8 cellular contexts compared by ENCODE assay signal in genomic region chr3:48187579-48188265, GRCh38. TPM values are rescaled to one million over a fixed set of nuclear protein-coding genes. Genes with fewer than 3 reads are reported as not detected.
DNase-seq lines count a peak whose midpoint lies in the region; ATAC-seq, FAIRE-seq and TF ChIP-seq lines count a peak whose summit lies in the region.

No MANE protein-coding gene starts in this region.

- no peaks in the 10 kb centered on the region for H3K27me3 ChIP-seq in DND-41 (ENCODE audit: insufficient read depth, low read length, poor library complexity)
- no peaks in the 10 kb centered on the region for H3K27me3 ChIP-seq in gastroesophageal sphincter
- no peaks in the 10 kb centered on the region for H3K27me3 ChIP-seq in pancreas

- CTCF ChIA-PET in activated CD8-positive, alpha-beta memory T cell treated with anti-CD3 and anti-CD28 coated beads, Interleukin-2, amount 10 ng/mL, durations not matched to agents 7 days and 5 days (lab: Charles Lee): interaction anchor here (0.5 to 3.0 kb wide), 7 partner anchors 9 to 249 kb away, joined by 3 to 15 read pairs (median 4); partner anchors contain the start of gene ZNF589

- no peaks in the 10 kb centered on the region for H3K9me3 Mint-ChIP-seq in activated CD8-positive, alpha-beta memory T cell treated with anti-CD3 and anti-CD28 coated beads, Interleukin-2, amount 10 ng/mL, durations not matched to agents 7 days and 5 days (ENCODE audit: low read depth)

- peak overlapping the region; percentile 69 for H2AFZ ChIP-seq in DND-41 (ENCODE audit: low read depth, low read length)

- H4K20me1 ChIP-seq in DND-41 (ENCODE audit: insufficient read depth, low read length): peaks cover 37% of the 10 kb centered on the region

- TF ChIP-seq POLR2A in gastroesophageal sphincter (IDR thresholded peaks at IDR 0.05): no peak

- TF ChIP-seq EP300 in gastroesophageal sphincter (IDR thresholded peaks at IDR 0.05): no peak

- H3K9ac ChIP-seq in DND-41 (ENCODE audit: low read depth, low read length): peak overlapping the region; percentile 97

- TF ChIP-seq CTCF in DND-41 (IDR thresholded peaks at IDR 0.05; ENCODE audit: borderline replicate concordance, extremely low read depth, low read length, poor library complexity, severe bottlenecking) (peak; percentile 2), gastroesophageal sphincter (IDR thresholded peaks at IDR 0.05) (no peak), pancreas (IDR thresholded peaks at IDR 0.05) (no peak)

- intact Hi-C loops in pancreas (cut with DNase I): no loop called here

- H3K36me3 Mint-ChIP-seq in activated CD8-positive, alpha-beta memory T cell treated with anti-CD3 and anti-CD28 coated beads, Interleukin-2, amount 10 ng/mL, durations not matched to agents 7 days and 5 days: peaks cover 42% of the 10 kb centered on the region

- H3K4me3 ChIP-seq in DND-41 (ENCODE audit: low read depth in 1 of 2, low read length in 2 of 2): peak overlapping the region; percentile 62 to 69
- H3K4me3 ChIP-seq in gastroesophageal sphincter: peak overlapping the region; percentile 48 to 82
- peak overlapping the region; percentile 48 to 81 (median 73) for H3K4me3 ChIP-seq in pancreas

- H3K9me3 ChIP-seq in DND-41 (ENCODE audit: insufficient read depth, low read length, severe bottlenecking): no peaks in the 10 kb centered on the region
- H3K9me3 ChIP-seq in gastroesophageal sphincter: no peaks in the 10 kb centered on the region
- H3K9me3 ChIP-seq in pancreas: no peaks in the 10 kb centered on the region

- H3K27ac ChIP-seq in DND-41 (ENCODE audit: low read length) (peak overlapping the region; percentile 83), gastroesophageal sphincter (peak overlapping the region in 3 of 4 donors; percentile 65 to 81 (median 75)), pancreas (peak overlapping the region in 1 of 4 donors; percentile 23)

- peaks cover 59% of the 10 kb centered on the region for H3K79me2 ChIP-seq in DND-41 (ENCODE audit: insufficient read depth, low read length)

- DNase-seq in DND-41 (peak; percentile 32), pancreas (peak in 5 of 6 donors; percentile 73 to 94 (median 81)), NCI-H1436 treated with DMSO at 0.1 percent for 48 hours (lab: John Stamatoyannopoulos, UW) (no peak), SKM-1 treated with dmso at 0.1 percent for 144 hours (lab: John Stamatoyannopoulos, UW; ENCODE audit: unreplicated experiment) (no peak)
- DNase-seq in activated CD8-positive, alpha-beta memory T cell treated with anti-CD3 and anti-CD28 coated beads, Interleukin-2, amount 10 ng/mL, durations not matched to agents 7 days and 5 days: peak; percentile 61

- 0% methylated on average over 6 of the region's 87 CpGs; no CpG with 5 or more reads in 1 of the 2 donors for WGBS in gastroesophageal sphincter (ENCODE audit: low coverage in 1 of 2), 2 donors
- 0 to 1% methylated on average over 58 to 87 of the region's 87 CpGs for WGBS in pancreas, 2 donors

- peaks cover 32% of the 10 kb centered on the region for H3K4me1 Mint-ChIP-seq in activated CD8-positive, alpha-beta memory T cell treated with anti-CD3 and anti-CD28 coated beads, Interleukin-2, amount 10 ng/mL, durations not matched to agents 7 days and 5 days

- H3K27me3 Mint-ChIP-seq in activated CD8-positive, alpha-beta memory T cell treated with anti-CD3 and anti-CD28 coated beads, Interleukin-2, amount 10 ng/mL, durations not matched to agents 7 days and 5 days: peaks cover 2% of the 10 kb centered on the region

- H3K27ac Mint-ChIP-seq in activated CD8-positive, alpha-beta memory T cell treated with anti-CD3 and anti-CD28 coated beads, Interleukin-2, amount 10 ng/mL, durations not matched to agents 7 days and 5 days: peak overlapping the region; percentile 81

- peak overlapping the region; percentile 78 for H3K4me2 ChIP-seq in DND-41 (ENCODE audit: insufficient read depth, low read length)

- FAIRE-seq in pancreas (lab: Jason Lieb, UNC): no peak

- peak; percentile 23 for ATAC-seq in DND-41 (ENCODE audit: insufficient read depth, low read depth)
- ATAC-seq in GM21360 (IDR thresholded peaks at IDR 0.05; ENCODE audit: unreplicated experiment): peak; percentile 26
- peak; percentile 11 for ATAC-seq in HG03558 (IDR thresholded peaks at IDR 0.05; ENCODE audit: extremely low read depth, unreplicated experiment)
- peak; percentile 40 for ATAC-seq in activated CD8-positive, alpha-beta memory T cell treated with anti-CD3 and anti-CD28 coated beads, Interleukin-2, amount 10 ng/mL, durations not matched to agents 7 days and 5 days
- peak; percentile 46 for ATAC-seq in gastroesophageal sphincter
- ATAC-seq in pancreas: peak; percentile 51 to 85 (median 56)

- H3K4me3 Mint-ChIP-seq in activated CD8-positive, alpha-beta memory T cell treated with anti-CD3 and anti-CD28 coated beads, Interleukin-2, amount 10 ng/mL, durations not matched to agents 7 days and 5 days: peak overlapping the region; percentile 96

- H3K36me3 ChIP-seq in DND-41 (ENCODE audit: insufficient read depth, low read length) (peaks cover 49% of the 10 kb centered on the region), gastroesophageal sphincter (no peaks in the 10 kb centered on the region), pancreas (no peaks in the 10 kb centered on the region)

- H3K4me1 ChIP-seq in DND-41 (ENCODE audit: insufficient read depth, low read length) (peaks cover 49% of the 10 kb centered on the region), gastroesophageal sphincter (peaks cover 0 to 20% (median 11%) of the 10 kb centered on the region in 3 donors), pancreas (peaks cover 0 to 7% (median 0%) of the 10 kb centered on the region in 3 donors)

RNA-seq across cellular contexts. Expression of gene CDC25A, which starts 0.5 kb away (rescaled TPM):
- 10 to 100 TPM; 33.1 to 39.4 TPM for total RNA-seq in activated CD8-positive, alpha-beta memory T cell treated with anti-CD3 and anti-CD28 coated beads, Interleukin-2, amount 10 ng/mL, durations not matched to agents 7 days and 5 days
- 1 to 10 TPM in 1 of 4 donors, under 1 TPM in 1, not detected in 2; 0.40 to 1.7 TPM for total RNA-seq in gastroesophageal sphincter
- total RNA-seq in pancreas: 1 to 10 TPM in 1 of 6 donors, under 1 TPM in 5; 0.32 to 1.1 (median 0.79) TPM
- under 1 TPM; 0.28 to 0.30 TPM for polyA plus RNA-seq in pancreas

RNA-seq across cellular contexts. Expression of gene CAMP, which starts 35.6 kb away (rescaled TPM):
- not detected for total RNA-seq in activated CD8-positive, alpha-beta memory T cell treated with anti-CD3 and anti-CD28 coated beads, Interleukin-2, amount 10 ng/mL, durations not matched to agents 7 days and 5 days
- not detected for total RNA-seq in gastroesophageal sphincter
- total RNA-seq in pancreas: not detected
- polyA plus RNA-seq in pancreas: not detected

RNA-seq across cellular contexts. Expression of gene ZNF589, which starts 53.2 kb away (rescaled TPM):
- 10 to 100 TPM; 25.3 to 36.3 TPM for total RNA-seq in activated CD8-positive, alpha-beta memory T cell treated with anti-CD3 and anti-CD28 coated beads, Interleukin-2, amount 10 ng/mL, durations not matched to agents 7 days and 5 days
- total RNA-seq in gastroesophageal sphincter (10 to 100 TPM in 1 of 4 donors, 1 to 10 TPM in 3; 5.8 to 16.2 (median 8.0) TPM), pancreas (1 to 10 TPM; 3.6 to 8.1 (median 4.3) TPM)
- polyA plus RNA-seq in pancreas: 1 to 10 TPM; 7.0 to 7.2 TPM

Comparison
In these comparisons a context has a peak if more than half of its experiments do, and no peak if none do; other contexts are left out.
1. DNase-seq: peak in DND-41 (single experiment), activated CD8-positive, alpha-beta memory T cell treated with anti-CD3 and anti-CD28 coated beads, Interleukin-2, amount 10 ng/mL, durations not matched to agents 7 days and 5 days (single experiment) and pancreas (5 of 6); none in NCI-H1436 treated with DMSO at 0.1 percent for 48 hours (single experiment) and SKM-1 treated with dmso at 0.1 percent for 144 hours (single experiment).
2. RNA of gene CDC25A, which starts 0.5 kb away (total RNA-seq): 33.1 to 39.4 TPM in activated CD8-positive, alpha-beta memory T cell treated with anti-CD3 and anti-CD28 coated beads, Interleukin-2, amount 10 ng/mL, durations not matched to agents 7 days and 5 days; 0.32 to 1.1 TPM in pancreas and 0.40 to 1.7 TPM in gastroesophageal sphincter; every median in the first group is over 10 times any median in the second.
3. Peak in every context shown above with its lines, with median percentiles within 50 percentile points of each other: ATAC-seq and H3K4me3 ChIP-seq.